Comparison of ENCODE assay signal across 11 cellular contexts in genomic region chr10:89591111-89591795, GRCh38. TPM values are rescaled to one million over a fixed set of nuclear protein-coding genes. Genes with fewer than 3 reads are reported as not detected.
DNase-seq lines count a peak whose midpoint lies in the region; ATAC-seq and TF ChIP-seq lines count a peak whose summit lies in the region.
"Had no signal": no experiment of that assay in that cellular context is flagged by ENCODE, and none has a peak within 500 bp of the region (broad histone marks: within the 10 kb centered on the region; RNA-seq: fewer than 3 reads in every experiment).

No MANE protein-coding gene starts in this region.

- ATAC-seq in HG03342 (IDR thresholded peaks at IDR 0.05; ENCODE audit: unreplicated experiment) = no peak

- no peak overlapping the region for H3K4me3 ChIP-seq in HAP-1

- H3K9me3 Mint-ChIP-seq in nephron progenitor cell = no peaks in the 10 kb centered on the region

- no peak for TF ChIP-seq CTCF in nephron progenitor cell (IDR thresholded peaks at IDR 0.05)

- peaks cover 4% of the 10 kb centered on the region; the same call in 1 of the 2 replicates for H3K4me1 ChIP-seq in HAP-1

- no peaks in the 10 kb centered on the region for H3K27me3 Mint-ChIP-seq in nephron progenitor cell (ENCODE audit: low read depth, poor library complexity)

- H3K27ac Mint-ChIP-seq in nephron progenitor cell = peak overlapping the region; percentile 3

- H3K36me3 ChIP-seq in HAP-1 (replicated peaks) = peaks cover 3% of the 10 kb centered on the region

- H3K36me3 Mint-ChIP-seq in nephron progenitor cell (ENCODE audit: low read depth) = peaks cover 79% of the 10 kb centered on the region

- in situ Hi-C loops in SK-MEL-5 (cut with HindIII; ENCODE audit: low pct_unique_long_range_greater_than_20kb, low sequenced_read_pairs) (no loop called here), HAP-1 (cut with MboI; ENCODE audit: low sequenced_read_pairs) (no loop called here)

- H3K9me3 ChIP-seq in HAP-1 = no peaks in the 10 kb centered on the region

- no peak overlapping the region for H3K4me3 Mint-ChIP-seq in nephron progenitor cell

- no peaks in the 10 kb centered on the region for H3K27me3 ChIP-seq in HAP-1 (ENCODE audit: low read depth)

- peaks cover 10% of the 10 kb centered on the region for H3K4me1 Mint-ChIP-seq in nephron progenitor cell

- DNase-seq in ELR (ENCODE audit: low read depth) (peak; percentile 47), SK-MEL-5 (ENCODE audit: low read depth, low spot score) (peak; percentile 17), foreskin melanocyte (peak; percentile 31), nephron progenitor cell (no peak), HAP-1 (ENCODE audit: low spot score in 2 of 2) (no peak), NCI-H1436 treated with DMSO at 0.1 percent for 48 hours (lab: John Stamatoyannopoulos, UW) (no peak)
- no peak for DNase-seq in effector CD4-positive, alpha-beta T cell
- DNase-seq: amygdala; DMS53; stimulated activated CD8-positive, alpha-beta memory T cell treated with anti-CD3 and anti-CD28 coated beads, Interleukin-4, amount 100 ng/mL, for 48 hours had no signal

RNA-seq across cellular contexts. Expression of gene PANK1, which starts 53.8 kb away (rescaled TPM):
- 2.2 and 2.4 TPM in 2 replicates for total RNA-seq in SK-MEL-5 (2014; rRNA removed; shearing (Covaris generic))
- 1.5 and 1.9 TPM in 2 replicates for polyA plus RNA-seq in SK-MEL-5 (2015; cell fraction: cytosol; rRNA removed)
- polyA plus RNA-seq in SK-MEL-5 (2015; cell fraction: nucleus; rRNA removed) = 1.1 and 2.1 TPM in 2 replicates

RNA-seq across cellular contexts. Expression of gene SLC16A12, which starts 55.9 kb away (rescaled TPM):
- not detected in 2 replicates for total RNA-seq in SK-MEL-5 (2014; rRNA removed; shearing (Covaris generic))
- not detected in 2 replicates for polyA plus RNA-seq in SK-MEL-5 (2015; cell fraction: cytosol; rRNA removed)
- not detected in 2 replicates for polyA plus RNA-seq in SK-MEL-5 (2015; cell fraction: nucleus; rRNA removed)

Comparison
In these comparisons a context has a peak if more than half of its experiments do, and no peak if none do; other contexts are left out.
1. DNase-seq: peak in ELR (single experiment), SK-MEL-5 (single experiment) and foreskin melanocyte (single experiment); none in nephron progenitor cell (single experiment), effector CD4-positive, alpha-beta T cell (single experiment), HAP-1 (0 of 2) and NCI-H1436 treated with DMSO at 0.1 percent for 48 hours (single experiment).